ENCODE assay signal across 8 cellular contexts in genomic region chr10:14605231-14605925, GRCh38.
A peak's percentile ranks its signal among the peaks of the same experiment; 100 is the strongest.
DNase-seq lines count a peak whose midpoint lies in the region; ATAC-seq and TF ChIP-seq lines count a peak whose summit lies in the region.

No MANE protein-coding gene starts in this region.

- H3K4me1 ChIP-seq in ES-I3 (ENCODE audit: insufficient read depth, low read length) (peaks cover 15% of the 10 kb centered on the region), adipocyte (ENCODE audit: control insufficient read depth, insufficient read depth, low read length) (peaks cover 26% of the 10 kb centered on the region), left lung (peaks cover 7 to 65% of the 10 kb centered on the region in 2 donors), transverse colon (peaks cover 6 to 33% (median 16%) of the 10 kb centered on the region in 4 donors)

- peak overlapping the region; percentile 72 to 93 (median 88) for H3K27ac Mint-ChIP-seq in IgD-negative memory B cell

- H3K27me3 Mint-ChIP-seq in IgD-negative memory B cell = no peaks in the 10 kb centered on the region

- intact Hi-C loops in left lung (cut with DNase I) (no loop called here), transverse colon (cut with DNase I; ENCODE audit: low total_unique reads) (no loop called here)

- H3K9me3 ChIP-seq in ES-I3 (ENCODE audit: control insufficient read depth, insufficient read depth, low read length) (no peaks in the 10 kb centered on the region; the same call in 1 of the 2 replicates), adipocyte (ENCODE audit: control insufficient read depth, low read length) (no peaks in the 10 kb centered on the region), left lung (no peaks in the 10 kb centered on the region), transverse colon (no peaks in the 10 kb centered on the region)

- peaks cover 2% of the 10 kb centered on the region for H3K36me3 Mint-ChIP-seq in IgD-negative memory B cell

- no peak for TF ChIP-seq EP300 in transverse colon (IDR thresholded peaks at IDR 0.05; ENCODE audit: low read depth)

- peak overlapping the region; percentile 88 to 97 (median 92) for H3K4me3 Mint-ChIP-seq in IgD-negative memory B cell

- peak overlapping the region; percentile 62 to 85 for H3K27ac ChIP-seq in left lung
- peak overlapping the region; percentile 76 to 85 (median 82) for H3K27ac ChIP-seq in transverse colon

- H3K9me3 Mint-ChIP-seq in IgD-negative memory B cell = no peaks in the 10 kb centered on the region

- TF ChIP-seq POLR2A in transverse colon (IDR thresholded peaks at IDR 0.05) = no peak

- peak; percentile 77 for DNase-seq in adipocyte (ENCODE audit: low read depth)
- no peak for DNase-seq in left lung
- no peak for DNase-seq in transverse colon
- no peak for DNase-seq in NCI-H345 treated with DMSO at 0.1 percent for 48 hours (lab: John Stamatoyannopoulos, UW; ENCODE audit: unreplicated experiment)

- ATAC-seq in GM21423 (IDR thresholded peaks at IDR 0.05; ENCODE audit: unreplicated experiment) (peak; percentile 31), left lung (peak; percentile 5), GM19467 (IDR thresholded peaks at IDR 0.05; ENCODE audit: unreplicated experiment) (no peak)

- H3K4me1 Mint-ChIP-seq in IgD-negative memory B cell = peaks cover 42 to 56% (median 49%) of the 10 kb centered on the region in 3 donors

- H3K9ac ChIP-seq in ES-I3 (ENCODE audit: low read depth, low read length) (peak overlapping the region; percentile 63; the same call in 1 of the 2 replicates), adipocyte (ENCODE audit: low read length) (peak overlapping the region; percentile 83)

- no peaks in the 10 kb centered on the region for H3K27me3 ChIP-seq in adipocyte (replicated peaks; ENCODE audit: control insufficient read depth, insufficient read depth, low read length)
- no peaks in the 10 kb centered on the region for H3K27me3 ChIP-seq in left lung
- H3K27me3 ChIP-seq in transverse colon = no peaks in the 10 kb centered on the region

- TF ChIP-seq CTCF in left lung (IDR thresholded peaks at IDR 0.05) (no peak), transverse colon (IDR thresholded peaks at IDR 0.05) (no peak)

- in situ Hi-C loops in transverse colon (cut with MboI; ENCODE audit: low pct_ligation_motif_present in 1 of 4, low pct_unique_long_range_greater_than_20kb in 1 of 4, low sequenced_read_pairs in 3 of 4) = no loop called here

- WGBS in transverse colon (ENCODE audit: low coverage in 1 of 2), 2 donors = 44 to 46% methylated on average over 6 to 7 of the region's 7 CpGs

- H3K36me3 ChIP-seq in ES-I3 (ENCODE audit: insufficient read depth, low read length) (no peaks in the 10 kb centered on the region), adipocyte (ENCODE audit: control insufficient read depth, insufficient read depth, low read length, severe bottlenecking) (no peaks in the 10 kb centered on the region), left lung (peaks cover 0 to 12% of the 10 kb centered on the region in 2 donors), transverse colon (no peaks in the 10 kb centered on the region)

- H3K4me3 ChIP-seq in adipocyte (ENCODE audit: low read length) = peak overlapping the region; percentile 86
- H3K4me3 ChIP-seq in left lung = peak overlapping the region in 1 of 2 donors; percentile 63
- peak overlapping the region in 3 of 4 donors; percentile 51 to 71 (median 68) for H3K4me3 ChIP-seq in transverse colon
